In the genomic region with DNA sequence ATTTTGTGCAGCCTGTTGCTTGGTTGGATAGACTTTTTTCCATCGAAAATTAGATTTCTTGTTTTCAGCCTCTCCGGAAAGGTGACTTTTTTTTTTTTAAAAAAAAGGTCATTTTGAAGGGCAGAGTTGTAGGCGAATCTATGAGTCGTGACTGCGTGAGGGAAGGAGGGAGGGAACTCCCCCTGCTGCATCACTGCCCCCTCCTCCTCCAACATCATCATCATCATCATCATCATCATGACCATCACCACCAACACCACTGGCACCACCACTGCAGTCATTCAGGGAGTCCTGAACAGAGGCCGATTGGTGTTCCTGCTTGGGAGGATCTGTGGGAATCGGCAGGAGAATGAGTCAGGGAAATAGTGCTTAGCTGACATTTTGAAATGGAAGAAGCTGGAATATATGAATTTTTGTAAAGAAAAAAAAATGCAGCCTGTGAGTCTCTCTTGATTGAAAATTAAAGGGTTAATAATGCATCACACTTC, we compare ENCODE assay signal across 8 cellular contexts. TPM values are rescaled to one million over a fixed set of nuclear protein-coding genes. Genes with fewer than 3 reads are reported as not detected.
DNase-seq lines count a peak whose midpoint lies in the region; ATAC-seq, FAIRE-seq and TF ChIP-seq lines count a peak whose summit lies in the region.

No MANE protein-coding gene starts in this region.

- H3K27ac Mint-ChIP-seq in HFFc6 (peak overlapping the region; percentile 97), astrocyte (ENCODE audit: unreplicated experiment) (peak overlapping the region; percentile 97)

- H3K4me3 Mint-ChIP-seq in HFFc6, result peak overlapping the region; percentile 91
- H3K4me3 Mint-ChIP-seq in astrocyte (ENCODE audit: unreplicated experiment), result peak overlapping the region; percentile 92

- H3K27ac ChIP-seq in astrocyte (ENCODE audit: low read depth, low read length), result peak overlapping the region; percentile 86

- H3K36me3 ChIP-seq in astrocyte (ENCODE audit: insufficient read depth, low read length) (peaks cover 10% of the 10 kb centered on the region), kidney epithelial cell (ENCODE audit: control insufficient read depth, insufficient read depth, low read length) (no peaks in the 10 kb centered on the region)

- H3K9me3 ChIP-seq in astrocyte (ENCODE audit: insufficient read depth, low read depth, low read length), result no peaks in the 10 kb centered on the region

- peak overlapping the region; percentile 97 for H3K4me2 ChIP-seq in astrocyte (ENCODE audit: low read length)

- FAIRE-seq in astrocyte (lab: Jason Lieb, UNC), result no peak

- DNase-seq in AG08396 (ENCODE audit: low spot score), result peak; percentile 46
- DNase-seq in HFFc6, result peak; percentile 52
- peak; percentile 65 for DNase-seq in astrocyte (ENCODE audit: low read depth)
- no peak for DNase-seq in kidney epithelial cell (ENCODE audit: low read depth)
- DNase-seq in stimulated activated naive CD8-positive, alpha-beta T cell treated with anti-CD3 and anti-CD28 coated beads, Interleukin-15, Interleukin-2, amounts not matched to agents 100 U/mL and 50 U/mL, for 24 hours, result peak; percentile 42
- DNase-seq in activated gamma-delta T cell treated with Interleukin-2 at 50 U/mL for 16 hours, result no peak
- DNase-seq in foreskin melanocyte, result no peak

- TF ChIP-seq CTCF in HFFc6 (IDR thresholded peaks at IDR 0.05) (no peak), astrocyte (IDR thresholded peaks at IDR 0.05; ENCODE audit: insufficient read depth, low read depth, low read length) (no peak), kidney epithelial cell (IDR thresholded peaks at IDR 0.05; ENCODE audit: insufficient read depth, low read length, poor library complexity, severe bottlenecking) (no peak)

- peaks cover 52% of the 10 kb centered on the region for H3K4me1 Mint-ChIP-seq in HFFc6 (ENCODE audit: low read depth)
- peaks cover 45% of the 10 kb centered on the region for H3K4me1 Mint-ChIP-seq in astrocyte (ENCODE audit: low read depth, unreplicated experiment)

- H3K4me1 ChIP-seq in astrocyte (ENCODE audit: insufficient read depth, low read length), result peaks cover 61% of the 10 kb centered on the region

- H3K9me3 Mint-ChIP-seq in HFFc6, result no peaks in the 10 kb centered on the region
- H3K9me3 Mint-ChIP-seq in astrocyte (ENCODE audit: unreplicated experiment), result peaks cover 1% of the 10 kb centered on the region

- peaks cover 11% of the 10 kb centered on the region for H3K36me3 Mint-ChIP-seq in HFFc6 (ENCODE audit: low read depth)
- H3K36me3 Mint-ChIP-seq in astrocyte (ENCODE audit: low read depth, unreplicated experiment), result peaks cover 9% of the 10 kb centered on the region

- peak; percentile 25 for ATAC-seq in stimulated activated naive CD8-positive, alpha-beta T cell treated with anti-CD3 and anti-CD28 coated beads, Interleukin-15, Interleukin-2, amounts not matched to agents 100 U/mL and 50 U/mL, for 24 hours
- no peak for ATAC-seq in GM19035 (IDR thresholded peaks at IDR 0.05; ENCODE audit: unreplicated experiment)

- H4K20me1 ChIP-seq in astrocyte (ENCODE audit: insufficient read depth, low read length), result peaks cover 11% of the 10 kb centered on the region

- H3K4me3 ChIP-seq in astrocyte (ENCODE audit: insufficient read depth, low read depth, low read length) (peak overlapping the region; percentile 93), kidney epithelial cell (ENCODE audit: low read depth, low read length) (peak overlapping the region; percentile 84)

- H3K27me3 ChIP-seq in astrocyte (ENCODE audit: insufficient read depth, low read length) (peaks cover 14% of the 10 kb centered on the region), kidney epithelial cell (ENCODE audit: control insufficient read depth, insufficient read depth, low read length) (no peaks in the 10 kb centered on the region)

- no peak overlapping the region for H2AFZ ChIP-seq in astrocyte (ENCODE audit: low read depth, low read length)

- H3K9ac ChIP-seq in astrocyte (ENCODE audit: low read length), result peak overlapping the region; percentile 92

- peaks cover 10% of the 10 kb centered on the region; the same call in 1 of the 2 replicates for H3K27me3 Mint-ChIP-seq in HFFc6 (ENCODE audit: insufficient read depth)
- H3K27me3 Mint-ChIP-seq in astrocyte (ENCODE audit: low read depth, unreplicated experiment), result peaks cover 4% of the 10 kb centered on the region

- H3K79me2 ChIP-seq in astrocyte (ENCODE audit: insufficient read depth, low read length), result peaks cover 61% of the 10 kb centered on the region

RNA-seq across cellular contexts. Expression of a gene that starts 1.2 kb away (rescaled TPM):
- 10 to 100 TPM; 30.6 to 48.5 (median 42.9) TPM for total RNA-seq in HFFc6 (2021; fragmentation: NEBNext Ultra II Directional; extraction: Animal tissue kit (Norgen Biotek cat#: 25700))
- total RNA-seq in astrocyte (56.5 and 58.3 TPM in 2 replicates), kidney epithelial cell (62.1 and 77.3 TPM in 2 replicates)

Comparison
In these comparisons a context has a peak if more than half of its experiments do, and no peak if none do; other contexts are left out.
1. DNase-seq: peak in AG08396 (single experiment), HFFc6 (single experiment), astrocyte (single experiment) and stimulated activated naive CD8-positive, alpha-beta T cell treated with anti-CD3 and anti-CD28 coated beads, Interleukin-15, Interleukin-2, amounts not matched to agents 100 U/mL and 50 U/mL, for 24 hours (single experiment); none in kidney epithelial cell (single experiment), activated gamma-delta T cell treated with Interleukin-2 at 50 U/mL for 16 hours (single experiment) and foreskin melanocyte (single experiment).